9 cellular contexts compared by ENCODE assay signal in genomic region chr5:95836544-95836943, GRCh38. TPM values are rescaled to one million over a fixed set of nuclear protein-coding genes. Genes with fewer than 3 reads are reported as not detected.
DNase-seq lines count a peak whose midpoint lies in the region; ATAC-seq and TF ChIP-seq lines count a peak whose summit lies in the region.
"Had no signal": no experiment of that assay in that cellular context is flagged by ENCODE, and none has a peak within 500 bp of the region (broad histone marks: within the 10 kb centered on the region; RNA-seq: fewer than 3 reads in every experiment).

No MANE protein-coding gene starts in this region.

- H3K4me3 ChIP-seq in coronary artery (peak overlapping the region; percentile 79), spleen (peak overlapping the region in 1 of 8 donors; percentile 74)

- H3K4me1 ChIP-seq in spleen = peaks cover 17 to 84% (median 58%) of the 10 kb centered on the region in 6 donors

- no peak for DNase-seq in activated CD4-positive, CD25-positive, alpha-beta regulatory T cell treated with anti-CD3 and anti-CD28 coated beads, Interleukin-2, amount 50 U/mL, for 72 hours
- DNase-seq in coronary artery (ENCODE audit: low spot score) (no peak), spleen (no peak), endothelial cell (ENCODE audit: low spot score) (no peak), NCI-H1048 (lab: John Stamatoyannopoulos, UW) (no peak)
- DNase-seq in activated effector memory CD4-positive, alpha-beta T cell treated with anti-CD3 and anti-CD28 coated beads, Interleukin-2, amount 50 U/mL, for 16 hours = no peak
- DNase-seq: NCI-H345 had no signal

- no peaks in the 10 kb centered on the region for H3K36me3 ChIP-seq in spleen

- peak; percentile 12 to 23 for ATAC-seq in activated CD4-positive, CD25-positive, alpha-beta regulatory T cell treated with anti-CD3 and anti-CD28 coated beads, Interleukin-2, amount 50 U/mL, for 24 hours
- peak; percentile 28 for ATAC-seq in HG02870 (IDR thresholded peaks at IDR 0.05; ENCODE audit: unreplicated experiment)

- H3K9me3 ChIP-seq in spleen = no peaks in the 10 kb centered on the region

- H3K27ac Mint-ChIP-seq in endothelial cell (ENCODE audit: unreplicated experiment) = no peak overlapping the region

- no peak for TF ChIP-seq CTCF in coronary artery (IDR thresholded peaks at IDR 0.05)
- TF ChIP-seq CTCF in spleen (IDR thresholded peaks at IDR 0.05 in 8 of 11, conservative IDR thresholded peaks at IDR 0.05 in 3 of 11) = no peak
- TF ChIP-seq CTCF in endothelial cell (IDR thresholded peaks at IDR 0.05; ENCODE audit: unreplicated experiment) = no peak

- H3K27ac ChIP-seq in coronary artery (peak overlapping the region; percentile 73 to 81), spleen (peak overlapping the region in 7 of 8 donors; percentile 95 to 99 (median 97))

- TF ChIP-seq POLR2A in spleen (IDR thresholded peaks at IDR 0.05) = no peak

- no peak overlapping the region for H3K4me3 Mint-ChIP-seq in endothelial cell (ENCODE audit: unreplicated experiment)

- H3K4me1 Mint-ChIP-seq in endothelial cell (ENCODE audit: unreplicated experiment) = peaks cover 8% of the 10 kb centered on the region

- H3K36me3 Mint-ChIP-seq in endothelial cell (ENCODE audit: low read depth, unreplicated experiment) = peaks cover 4% of the 10 kb centered on the region

- no peaks in the 10 kb centered on the region for H3K27me3 ChIP-seq in spleen (replicated peaks in 1 of 7)

- peaks cover 3% of the 10 kb centered on the region for H3K27me3 Mint-ChIP-seq in endothelial cell (ENCODE audit: unreplicated experiment)

- no peaks in the 10 kb centered on the region for H3K9me3 Mint-ChIP-seq in endothelial cell (ENCODE audit: unreplicated experiment)

- intact Hi-C loops in spleen (cut with DNase I; ENCODE audit: low total_unique reads) = no loop called here

- 70 to 92% (median 80%) methylated on average over 1 of the region's 1 CpG for WGBS in spleen, 5 donors

RNA-seq across cellular contexts. Expression of gene GLRX, which starts 14.0 kb away (rescaled TPM):
- total RNA-seq in spleen (100 to 1,000 TPM in 2 of 7 donors, 10 to 100 TPM in 5; 59.3 to 130 (median 68.7) TPM), endothelial cell (ENCODE audit: unreplicated experiment) (27.5 TPM)
- polyA plus RNA-seq in spleen = 100 to 1,000 TPM in 2 of 3 donors, 10 to 100 TPM in 1; 85.2 to 149 (median 108) TPM
